8 cellular contexts compared by ENCODE assay signal in genomic region chr11:12802418-12803085, GRCh38.
DNase-seq lines count a peak whose midpoint lies in the region; ATAC-seq, FAIRE-seq and TF ChIP-seq lines count a peak whose summit lies in the region.

No MANE protein-coding gene starts in this region.

- no peak for TF ChIP-seq CTCF in astrocyte of the spinal cord (IDR thresholded peaks at IDR 0.05; ENCODE audit: low read depth, low read length)

- DNase-seq in COR-L47 (lab: John Stamatoyannopoulos, UW): peak; percentile 99
- peak; percentile 98 for DNase-seq in NCI-H1436 (lab: John Stamatoyannopoulos, UW)
- DNase-seq in astrocyte of the spinal cord (ENCODE audit: low read depth, low spot score): peak; percentile 86
- DNase-seq in left kidney (ENCODE audit: low read depth, low spot score): peak; percentile 90
- peak; percentile 84 for DNase-seq in urothelium cell line (ENCODE audit: low spot score)
- no peak for DNase-seq in effector memory CD4-positive, alpha-beta T cell
- DNase-seq in stimulated activated CD4-positive, alpha-beta T cell treated with anti-CD3 and anti-CD28 coated beads, Interleukin-4, amount 100 ng/mL, for 24 hours: no peak

- no peaks in the 10 kb centered on the region for H3K9me3 ChIP-seq in effector memory CD4-positive, alpha-beta T cell (ENCODE audit: control insufficient read depth, low read length)

- in situ Hi-C loops in astrocyte of the spinal cord (cut with HindIII; ENCODE audit: low sequenced_read_pairs): no loop called here

- no peak for ATAC-seq in HG02852 (IDR thresholded peaks at IDR 0.05; ENCODE audit: unreplicated experiment)

- no peaks in the 10 kb centered on the region for H3K27me3 ChIP-seq in effector memory CD4-positive, alpha-beta T cell (replicated peaks; ENCODE audit: control insufficient read depth, insufficient read depth, low read length, poor library complexity, severe bottlenecking)

- no peaks in the 10 kb centered on the region for H3K4me1 ChIP-seq in effector memory CD4-positive, alpha-beta T cell (ENCODE audit: control insufficient read depth, insufficient read depth, low read length, poor library complexity, severe bottlenecking)

- H3K27ac ChIP-seq in effector memory CD4-positive, alpha-beta T cell (ENCODE audit: insufficient read depth, low read length, poor library complexity, severe bottlenecking): no peak overlapping the region

- no peak overlapping the region for H3K4me3 ChIP-seq in astrocyte of the spinal cord (ENCODE audit: low read depth, low read length)
- H3K4me3 ChIP-seq in effector memory CD4-positive, alpha-beta T cell (ENCODE audit: insufficient read depth, low read depth, low read length, poor library complexity, severe bottlenecking): no peak overlapping the region

- no peak for FAIRE-seq in urothelium cell line (lab: Jason Lieb, UNC)

- no peaks in the 10 kb centered on the region for H3K36me3 ChIP-seq in effector memory CD4-positive, alpha-beta T cell (ENCODE audit: control insufficient read depth, insufficient read depth, low read length)

Comparison
In these comparisons a context has a peak if more than half of its experiments do, and no peak if none do; other contexts are left out.
1. DNase-seq: peak in COR-L47 (single experiment), NCI-H1436 (single experiment), astrocyte of the spinal cord (single experiment), left kidney (single experiment) and urothelium cell line (single experiment); none in effector memory CD4-positive, alpha-beta T cell (0 of 3) and stimulated activated CD4-positive, alpha-beta T cell treated with anti-CD3 and anti-CD28 coated beads, Interleukin-4, amount 100 ng/mL, for 24 hours (single experiment).